Comparison of ENCODE assay signal across 9 cellular contexts in the genomic region with DNA sequence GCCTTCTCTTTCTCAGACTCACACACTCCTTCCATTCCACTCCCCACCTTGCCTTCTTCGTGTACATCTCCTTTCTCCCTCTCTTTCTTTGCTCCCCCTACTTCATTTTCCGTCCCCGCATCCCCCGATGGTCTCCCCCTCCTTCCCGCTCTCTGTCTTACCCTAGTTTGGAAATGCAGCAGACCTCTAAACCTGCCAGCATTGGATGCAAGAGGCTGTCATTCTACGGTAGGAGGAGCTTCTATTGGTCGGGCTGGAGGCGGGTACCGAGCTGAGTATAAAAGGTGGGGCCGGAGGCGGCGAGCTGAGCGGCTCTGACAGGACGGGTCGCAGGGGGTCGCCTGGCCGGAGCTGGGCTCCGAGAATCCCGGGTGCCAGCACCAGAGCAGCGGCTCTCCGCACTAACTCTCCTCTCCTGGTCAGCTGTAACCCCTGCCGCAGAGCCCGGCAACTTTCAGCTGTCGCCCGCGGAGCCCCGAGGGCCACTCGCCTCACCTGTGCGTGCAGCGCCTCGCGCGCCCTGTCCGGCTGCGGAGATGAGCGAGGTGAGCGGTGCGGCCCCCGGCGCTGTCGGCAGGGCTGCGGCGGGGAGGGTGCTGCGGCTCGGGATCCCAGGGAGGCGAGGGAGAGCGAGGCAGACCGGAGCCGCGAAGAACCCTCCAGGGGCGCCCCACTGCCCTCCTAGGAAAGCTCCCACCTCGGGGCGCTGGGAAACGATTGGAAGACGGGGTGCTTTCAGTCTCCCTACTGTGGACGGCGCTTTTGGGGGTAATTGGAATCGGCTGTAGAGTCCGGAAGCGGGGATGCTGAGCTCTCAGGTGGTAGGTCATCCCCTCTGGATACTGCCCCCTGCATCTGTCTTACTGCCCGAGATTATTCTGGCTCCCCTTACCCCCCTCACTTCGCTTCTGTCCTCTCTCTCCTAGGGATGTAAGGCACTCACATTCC. TPM values are rescaled to one million over a fixed set of nuclear protein-coding genes. Genes with fewer than 3 reads are reported as not detected.
DNase-seq lines count a peak whose midpoint lies in the region; ATAC-seq and TF ChIP-seq lines count a peak whose summit lies in the region.
"Had no signal": no experiment of that assay in that cellular context is flagged by ENCODE, and none has a peak within 500 bp of the region (broad histone marks: within the 10 kb centered on the region; RNA-seq: fewer than 3 reads in every experiment).

A gene (plus strand): TSS at position 307 of the 948 bp plus-strand sequence. CDS start 230 bp downstream, at position 537.

- H3K4me1 Mint-ChIP-seq in activated T-helper 17 cell treated with anti-CD3 and anti-CD28 coated beads, Interleukin-2, amount 50 U/mL, for 72 hours: peaks cover 7% of the 10 kb centered on the region

- no peaks in the 10 kb centered on the region for H3K9me2 ChIP-seq in neural cell (ENCODE audit: insufficient read depth, low read length)

- TF ChIP-seq RAD21 in neural cell (conservative IDR thresholded peaks at IDR 0.05): peak; percentile 23

- peaks cover 13% of the 10 kb centered on the region for H3K36me3 Mint-ChIP-seq in activated T-helper 17 cell treated with anti-CD3 and anti-CD28 coated beads, Interleukin-2, amount 50 U/mL, for 72 hours (ENCODE audit: low read depth)

- peaks cover 61% of the 10 kb centered on the region for H3K27me3 Mint-ChIP-seq in activated T-helper 17 cell treated with anti-CD3 and anti-CD28 coated beads, Interleukin-2, amount 50 U/mL, for 72 hours

- H3K9ac ChIP-seq in neural cell (ENCODE audit: low read length): peak within 1 kb of the TSS; percentile 66

- H3K4me1 ChIP-seq in foreskin keratinocyte (no peaks in the 10 kb centered on the region), testis (peaks cover 13% of the 10 kb centered on the region)

- H3K27ac ChIP-seq in foreskin keratinocyte (no peak within 1 kb of the TSS), neural cell (ENCODE audit: low read length) (no peak within 1 kb of the TSS), testis (no peak within 1 kb of the TSS)

- H3K27ac Mint-ChIP-seq in activated T-helper 17 cell treated with anti-CD3 and anti-CD28 coated beads, Interleukin-2, amount 50 U/mL, for 72 hours: no peak within 1 kb of the TSS

- TF ChIP-seq CTCF in foreskin keratinocyte (conservative IDR thresholded peaks at IDR 0.05) (no peak), neural cell (IDR thresholded peaks at IDR 0.05; ENCODE audit: poor library complexity, severe bottlenecking) (peak; percentile 37), testis (IDR thresholded peaks at IDR 0.05) (no peak)

- no peaks in the 10 kb centered on the region for H4K20me1 ChIP-seq in neural cell (ENCODE audit: insufficient read depth)

- H3K79me2 ChIP-seq in neural cell (replicated peaks; ENCODE audit: insufficient read depth, low read length): no peaks in the 10 kb centered on the region

- H3K27me3 ChIP-seq in foreskin keratinocyte (peaks cover 75% of the 10 kb centered on the region), neural cell (ENCODE audit: insufficient read depth, low read depth, low read length) (peaks cover 20% of the 10 kb centered on the region), testis (no peaks in the 10 kb centered on the region), MG63 (peaks cover 35% of the 10 kb centered on the region)

- WGBS in testis, 2 donors: 2 to 4% methylated on average over 21 to 53 of the region's 62 CpGs

- H3K9me3 Mint-ChIP-seq in activated T-helper 17 cell treated with anti-CD3 and anti-CD28 coated beads, Interleukin-2, amount 50 U/mL, for 72 hours: peaks cover 14% of the 10 kb centered on the region

- no peak for TF ChIP-seq POLR2A in testis (IDR thresholded peaks at IDR 0.05)

- TF ChIP-seq EP300 in neural cell (conservative IDR thresholded peaks at IDR 0.05; ENCODE audit: poor library complexity, severe bottlenecking): peak; percentile 31

- no peaks in the 10 kb centered on the region for H3F3A ChIP-seq in neural cell (ENCODE audit: insufficient read depth, low read length, poor library complexity, severe bottlenecking)

- DNase-seq in NCI-H2107 treated with DMSO at 0.1 percent for 48 hours (lab: John Stamatoyannopoulos, UW; ENCODE audit: unreplicated experiment) (peak; percentile 45), NCI-H2107 (lab: John Stamatoyannopoulos, UW) (no peak), NCI-H345 (lab: John Stamatoyannopoulos, UW) (peak; percentile 59), foreskin keratinocyte (peak in 1 of 2 donors; percentile 45), testis (peak; percentile 72), MG63 (no peak)
- DNase-seq: DND-41 had no signal

- peak within 1 kb of the TSS; percentile 33 for H3K4me2 ChIP-seq in neural cell (ENCODE audit: low read length)

- peak within 1 kb of the TSS; percentile 78 for H3K4me3 Mint-ChIP-seq in activated T-helper 17 cell treated with anti-CD3 and anti-CD28 coated beads, Interleukin-2, amount 50 U/mL, for 72 hours

- H3K36me3 ChIP-seq in neural cell (ENCODE audit: insufficient read depth, low read length) (no peaks in the 10 kb centered on the region), testis (ENCODE audit: low read depth, missing control alignments) (no peaks in the 10 kb centered on the region), MG63 (no peaks in the 10 kb centered on the region)

- H3K9me3 ChIP-seq in neural cell (ENCODE audit: low read length) (peaks cover 3% of the 10 kb centered on the region), testis (no peaks in the 10 kb centered on the region), MG63 (peaks cover 6% of the 10 kb centered on the region; the same call in 1 of the 2 replicates)

- H2AFZ ChIP-seq in neural cell (ENCODE audit: low read depth, low read length): peak within 1 kb of the TSS; percentile 25

- H3K4me3 ChIP-seq in neural cell (ENCODE audit: low read length): peak within 1 kb of the TSS; percentile 80
- peak within 1 kb of the TSS; percentile 56 to 70 for H3K4me3 ChIP-seq in testis
- no peak within 1 kb of the TSS for H3K4me3 ChIP-seq in MG63

- intact Hi-C loops in testis (cut with DNase I; ENCODE audit: low total_unique reads): no loop called here

- peak; percentile 94 for ATAC-seq in activated T-helper 17 cell treated with anti-CD3 and anti-CD28 coated beads, Interleukin-2, amount 50 U/mL, for 72 hours (replicated peaks)
- ATAC-seq in foreskin keratinocyte: peak; percentile 82

TF ChIP-seq in neural cell, 6 proteins besides CTCF, POLR2A, EP300 and RAD21:
- peak; percentile 54 for TF ChIP-seq POLR2AphosphoS5 (IDR thresholded peaks at IDR 0.05)
- peak; percentile 38 for TF ChIP-seq MXI1 (conservative IDR thresholded peaks at IDR 0.05; ENCODE audit: poor library complexity, severe bottlenecking)
- TF ChIP-seq TAF1 (IDR thresholded peaks at IDR 0.05; ENCODE audit: low read depth): no peak

RNA-seq across cellular contexts. Expression of the gene that starts here (rescaled TPM):
- total RNA-seq in activated T-helper 17 cell treated with anti-CD3 and anti-CD28 coated beads, Interleukin-2, amount 50 U/mL, for 72 hours: under 1 TPM; 0.86 to 0.90 TPM
- total RNA-seq in foreskin keratinocyte: not detected in 2 replicates
- polyA plus RNA-seq in foreskin keratinocyte: not detected in 2 replicates
- 51.2 and 62.5 TPM in 2 replicates for polyA plus RNA-seq in neural cell
- polyA minus RNA-seq in neural cell: 23.4 and 24.7 TPM in 2 replicates
- total RNA-seq in testis: 1 to 10 TPM in 1 of 2 donors, under 1 TPM in 1; 0.79 to 3.0 TPM
- polyA plus RNA-seq in testis (ENCODE audit: insufficient read depth, low read depth, low replicate concordance): 4.3 TPM
- not detected in 2 replicates for total RNA-seq in MG63 (2014; rRNA removed; shearing (Covaris generic); ENCODE audit: low replicate concordance)

Comparison
In these comparisons a context has a peak if more than half of its experiments do, and no peak if none do; other contexts are left out.
1. DNase-seq: peak in NCI-H2107 treated with DMSO at 0.1 percent for 48 hours (single experiment), NCI-H345 (single experiment) and testis (single experiment); none in NCI-H2107 (single experiment) and MG63 (single experiment).
2. Peak in ATAC-seq in activated T-helper 17 cell treated with anti-CD3 and anti-CD28 coated beads, Interleukin-2, amount 50 U/mL, for 72 hours; RNA of the gene not detected or under 1 TPM.
3. Peak in ATAC-seq in foreskin keratinocyte; RNA of the gene not detected or under 1 TPM.